In genomic region chr2:144963031-144963430, GRCh38 we compare ENCODE assay signal across 23 cellular contexts.
A peak's percentile ranks its signal among the peaks of the same experiment; 100 is the strongest.
DNase-seq lines count a peak whose midpoint lies in the region; ATAC-seq, FAIRE-seq and TF ChIP-seq lines count a peak whose summit lies in the region.
"Had no signal": no experiment of that assay in that cellular context is flagged by ENCODE, and none has a peak within 500 bp of the region (broad histone marks: within the 10 kb centered on the region; RNA-seq: fewer than 3 reads in every experiment).

No MANE protein-coding gene starts in this region.

- H3K23ac ChIP-seq in IMR-90 (ENCODE audit: low read depth, low read length): no peak overlapping the region

- BruUV-seq in IMR-90 (replicated peaks; lab: Mats Ljungman, UMichigan): no TSS peak
- BruUV-seq in K562 (replicated peaks; lab: Mats Ljungman, UMichigan): no TSS peak

- no peak overlapping the region for H2BK5ac ChIP-seq in IMR-90 (ENCODE audit: low read depth, low read length, poor library complexity, severe bottlenecking)

- no peak for TF ChIP-seq POLR2A in A549 (IDR thresholded peaks at IDR 0.05; ENCODE audit: low read length)
- TF ChIP-seq POLR2A in IMR-90 (IDR thresholded peaks at IDR 0.05; ENCODE audit: low read depth, low read length): no peak
- no peak for TF ChIP-seq POLR2A in K562 (conservative IDR thresholded peaks at IDR 0.05)

- no peak overlapping the region for H3K4me3 Mint-ChIP-seq in neural crest cell
- H3K4me3 Mint-ChIP-seq: B cell; CD4-positive, alpha-beta T cell; CD8-positive, alpha-beta T cell had no signal

- TF ChIP-seq RAD21 in A549 (conservative IDR thresholded peaks at IDR 0.05 in 1 of 2, IDR thresholded peaks at IDR 0.05 in 1 of 2): no peak
- no peak for TF ChIP-seq RAD21 in IMR-90 (IDR thresholded peaks at IDR 0.05; ENCODE audit: low read length)
- TF ChIP-seq RAD21 in K562 (CRISPR knock-in tag; conservative IDR thresholded peaks at IDR 0.05 in 1 of 2, IDR thresholded peaks at IDR 0.05 in 1 of 2): no peak

- H3K4ac ChIP-seq in IMR-90 (ENCODE audit: low read depth, low read length): no peak overlapping the region

- peaks cover 16% of the 10 kb centered on the region for H3K9me3 Mint-ChIP-seq in neural crest cell

- H3K14ac ChIP-seq in IMR-90 (replicated peaks; ENCODE audit: low read depth, low read length): no peak overlapping the region

- H3K27ac Mint-ChIP-seq in neural crest cell (ENCODE audit: unreplicated experiment): peak overlapping the region; percentile 21
- H3K27ac Mint-ChIP-seq: B cell; CD4-positive, alpha-beta T cell; CD8-positive, alpha-beta T cell had no signal

- no peak for TF ChIP-seq CTCF in A549 (IDR thresholded peaks at IDR 0.05)
- TF ChIP-seq CTCF in IMR-90 (conservative IDR thresholded peaks at IDR 0.05; ENCODE audit: low read depth, low read length): no peak
- TF ChIP-seq CTCF in K562 (IDR thresholded peaks at IDR 0.05 in 2 of 3, conservative IDR thresholded peaks at IDR 0.05 in 1 of 3; ENCODE audit: insufficient read depth in 2 of 3, low read depth in 1 of 3, low read length in 3 of 3): no peak
- TF ChIP-seq CTCF in neural crest cell (conservative IDR thresholded peaks at IDR 0.05): no peak
- no peak for TF ChIP-seq CTCF in colonic mucosa (IDR thresholded peaks at IDR 0.05)

- H3K4me2 ChIP-seq in A549 (no peak overlapping the region), IMR-90 (ENCODE audit: low read depth, low read length) (no peak overlapping the region), K562 (ENCODE audit: insufficient read depth, low read length) (no peak overlapping the region)
- H3K4me2 ChIP-seq: BLaER1 treated with 17β-estradiol and CSF1 and Interleukin-3, amounts not matched to agents 10 nM and 100 nM had no signal

- H2BK120ac ChIP-seq in IMR-90 (ENCODE audit: low read depth, low read length): no peak overlapping the region

- no peak overlapping the region for H2BK15ac ChIP-seq in IMR-90 (ENCODE audit: low read depth, low read length)

- dilution Hi-C loops in IMR-90 (cut with HindIII; ENCODE audit: low sequenced_read_pairs, unreplicated experiment): no loop called here

- no peak overlapping the region for H4K91ac ChIP-seq in IMR-90 (ENCODE audit: insufficient read depth, low read depth, low read length)

- no peak overlapping the region for H4K8ac ChIP-seq in IMR-90 (ENCODE audit: low read depth in 2 of 2, low read length in 2 of 2)

- no peak overlapping the region for H2AFZ ChIP-seq in IMR-90 (replicated peaks; ENCODE audit: low read length, poor library complexity)
- H2AFZ ChIP-seq in K562 (ENCODE audit: low read depth, low read length): 0 out of 2 replicates have a peak overlapping the region, but pooled peaks have one; percentile 23

- no peak for DNase-seq in A549 (ENCODE audit: low read depth in 1 of 2, low spot score in 1 of 2)
- DNase-seq in IMR-90: no peak
- no peak for DNase-seq in K562 (ENCODE audit: extremely low read depth in 1 of 4, low spot score in 3 of 4)
- DNase-seq in neural crest cell (ENCODE audit: low read depth, low spot score): no peak
- no peak for DNase-seq in mesenteric fat pad (ENCODE audit: low spot score)
- no peak for DNase-seq in colonic mucosa
- no peak for DNase-seq in EL
- DNase-seq: 8988T; AML-193; Caco-2; Calu3; CD4-positive, alpha-beta T cell; CD8-positive, alpha-beta T cell; DMS79 treated with DMSO at 0.1 percent for 48 hours; GDM1 had no signal

- H3K27me3 Mint-ChIP-seq in neural crest cell (ENCODE audit: low read depth): no peaks in the 10 kb centered on the region
- H3K27me3 Mint-ChIP-seq: B cell; CD4-positive, alpha-beta T cell had no signal

- intact Hi-C loops in IMR-90 (cut with micrococcal nuclease): no loop called here
- intact Hi-C loops in K562 (cut with micrococcal nuclease): no loop called here
- intact Hi-C loops in colonic mucosa (cut with DNase I): no loop called here

- no peak overlapping the region for H2AK5ac ChIP-seq in IMR-90 (ENCODE audit: low read depth, low read length)

- no peak for FAIRE-seq in A549 (lab: Jason Lieb, UNC)
- FAIRE-seq in K562 (lab: Jason Lieb, UNC): no peak
- FAIRE-seq: A204.1, D721Med, GM12878, GM12892, GM19239 had no signal

- H3K27me3 ChIP-seq in IMR-90 (ENCODE audit: control insufficient read depth, insufficient read depth, low read length): no peaks in the 10 kb centered on the region
- no peaks in the 10 kb centered on the region for H3K27me3 ChIP-seq in K562 (ENCODE audit: control insufficient read depth in 2 of 2, insufficient read depth in 2 of 2, low read length in 2 of 2)
- H3K27me3 ChIP-seq in colonic mucosa: no peaks in the 10 kb centered on the region
- H3K27me3 ChIP-seq: BLaER1 treated with 17β-estradiol and CSF1 and Interleukin-3, amounts not matched to agents 10 nM and 100 nM had no signal

- POLR2A ChIA-PET in A549 (lab: Yijun Ruan, JAX): no interaction called here
- POLR2A ChIA-PET in IMR-90 (lab: Charles Lee; ENCODE audit: unreplicated experiment): no interaction called here
- POLR2A ChIA-PET in K562 (lab: Yijun Ruan, JAX): interaction anchor here (0.6 kb wide), 1 partner anchor 706 kb away, joined by 3 read pairs; no protein-coding TSS in a partner anchor

- no peaks in the 10 kb centered on the region for H3K4me1 ChIP-seq in A549
- H3K4me1 ChIP-seq in IMR-90 (ENCODE audit: control insufficient read depth, insufficient read depth, low read length): no peaks in the 10 kb centered on the region
- H3K4me1 ChIP-seq in K562 (replicated peaks in 1 of 2; ENCODE audit: control insufficient read depth in 2 of 2, insufficient read depth in 2 of 2, low read length in 2 of 2): no peaks in the 10 kb centered on the region
- no peaks in the 10 kb centered on the region for H3K4me1 ChIP-seq in colonic mucosa
- H3K4me1 ChIP-seq: BLaER1 treated with 17β-estradiol and CSF1 and Interleukin-3, amounts not matched to agents 10 nM and 100 nM; Caco-2 had no signal

- no peaks in the 10 kb centered on the region for H3K79me1 ChIP-seq in IMR-90 (ENCODE audit: low read depth in 1 of 2, low read length in 2 of 2)

- H3K27ac ChIP-seq in A549: no peak overlapping the region
- no peak overlapping the region for H3K27ac ChIP-seq in IMR-90 (ENCODE audit: insufficient read depth, low read length)
- H3K27ac ChIP-seq in K562 (ENCODE audit: extremely low read depth, low read depth, low read length): no peak overlapping the region
- H3K27ac ChIP-seq in colonic mucosa: no peak overlapping the region
- H3K27ac ChIP-seq: BLaER1 treated with 17β-estradiol and CSF1 and Interleukin-3, amounts not matched to agents 10 nM and 100 nM; C4-2B had no signal

- H3K79me2 ChIP-seq in K562 (ENCODE audit: control insufficient read depth, insufficient read depth, low read length): no peaks in the 10 kb centered on the region

- no peak overlapping the region for H4K5ac ChIP-seq in IMR-90 (ENCODE audit: low read depth, low read length)

- H3K18ac ChIP-seq in IMR-90 (ENCODE audit: low read depth, low read length): no peak overlapping the region

- peaks cover 19% of the 10 kb centered on the region for H3K36me3 Mint-ChIP-seq in neural crest cell (ENCODE audit: low read depth)
- H3K36me3 Mint-ChIP-seq: CD8-positive, alpha-beta T cell had no signal

- 73% methylated on average over 2 of the region's 2 CpGs for WGBS in A549 (ENCODE audit: missing lambda C conversion rate)
- WGBS in IMR-90 (ENCODE audit: extremely low coverage in 2 of 2, insufficient read length in 1 of 2), 2 experiments: no CpG with 5 or more reads among the region's 2 CpGs
- 8% methylated on average over 2 of the region's 2 CpGs for WGBS in K562 (ENCODE audit: insufficient coverage, low coverage, missing lambda C conversion rate)

- no peak overlapping the region for H3K56ac ChIP-seq in IMR-90 (ENCODE audit: extremely low read depth, insufficient read depth, low read length)

- H3K9me1 ChIP-seq in IMR-90 (ENCODE audit: insufficient read depth, low read length) (no peaks in the 10 kb centered on the region), K562 (ENCODE audit: control insufficient read depth, insufficient read depth, low read length) (no peaks in the 10 kb centered on the region)

- no peak overlapping the region for H3K9ac ChIP-seq in IMR-90 (ENCODE audit: low read depth, low read length)
- no peak overlapping the region for H3K9ac ChIP-seq in K562 (ENCODE audit: insufficient read depth in 1 of 2, low read depth in 2 of 2, low read length in 2 of 2)
- no peak overlapping the region for H3K9ac ChIP-seq in colonic mucosa (ENCODE audit: low read depth in 2 of 2, low read length in 2 of 2)
- H3K9ac ChIP-seq: BLaER1 treated with 17β-estradiol and CSF1 and Interleukin-3, amounts not matched to agents 10 nM and 100 nM had no signal

- CTCF ChIA-PET in A549 (lab: Yijun Ruan, JAX) (no interaction called here), IMR-90 (lab: Yijun Ruan, JAX) (interaction anchor here (0.9 kb wide), 1 partner anchor 790 kb away, joined by 3 read pairs; no protein-coding TSS in a partner anchor), K562 (lab: Yijun Ruan, JAX; ENCODE audit: low intra/inter-chr PET ratio) (no interaction called here)

- no peak overlapping the region for H2AK9ac ChIP-seq in IMR-90 (replicated peaks; ENCODE audit: low read depth, low read length, poor library complexity)

- H2BK20ac ChIP-seq in IMR-90 (ENCODE audit: low read depth, low read length): no peak overlapping the region

- H3K36me3 ChIP-seq in IMR-90 (ENCODE audit: control insufficient read depth, insufficient read depth, low read length) (no peaks in the 10 kb centered on the region), K562 (ENCODE audit: control insufficient read depth, insufficient read depth, low read length) (no peaks in the 10 kb centered on the region), colonic mucosa (no peaks in the 10 kb centered on the region)

- in situ Hi-C loops in IMR-90 (cut with MboI; ENCODE audit: low sequenced_read_pairs) (no loop called here), K562 (cut with MboI) (no loop called here)

- H4K20me1 ChIP-seq in IMR-90 (ENCODE audit: insufficient read depth, low read length) (no peaks in the 10 kb centered on the region), K562 (replicated peaks; ENCODE audit: control insufficient read depth, insufficient read depth, low read length) (no peaks in the 10 kb centered on the region)
- H4K20me1 ChIP-seq: BLaER1 treated with 17β-estradiol and CSF1 and Interleukin-3, amounts not matched to agents 10 nM and 100 nM had no signal

- H3K4me3 ChIP-seq in A549 (no peak overlapping the region), IMR-90 (ENCODE audit: insufficient read depth, low read depth, low read length) (no peak overlapping the region), K562 (no peak overlapping the region), colonic mucosa (no peak overlapping the region)
- H3K4me3 ChIP-seq: BLaER1 treated with 17β-estradiol and CSF1 and Interleukin-3, amounts not matched to agents 10 nM and 100 nM; GM12878 had no signal

- H3K9me3 ChIP-seq in A549 (peaks cover 20% of the 10 kb centered on the region; the same call in 2 of the 3 replicates), IMR-90 (ENCODE audit: control insufficient read depth, insufficient read depth, low read length) (peaks cover 5% of the 10 kb centered on the region), K562 (replicated peaks; ENCODE audit: control insufficient read depth, insufficient read depth, low read depth, low read length) (peaks cover 3% of the 10 kb centered on the region), colonic mucosa (no peaks in the 10 kb centered on the region)

- TF ChIP-seq EP300 in A549 (IDR thresholded peaks at IDR 0.05) (no peak), K562 (IDR thresholded peaks at IDR 0.05; ENCODE audit: low read length) (no peak)

- H3K4me1 Mint-ChIP-seq in neural crest cell: no peaks in the 10 kb centered on the region
- H3K4me1 Mint-ChIP-seq: B cell had no signal

- ATAC-seq in A549 (no peak), IMR-90 (ENCODE audit: low read depth) (no peak), K562 (no peak)
- ATAC-seq: CD8-positive, alpha-beta T cell; GM12878 had no signal

Comparison
In these comparisons a context has a peak if more than half of its experiments do, and no peak if none do; other contexts are left out.
1. Of the 35 proteins assayed by ChIP-seq in both K562 and A549: peak only in K562: none; only in A549: none; in both: MAFK; in neither: 34.